In genomic region chr13:114320065-114320464, GRCh38 we compare ENCODE assay signal across 13 cellular contexts. TPM values are rescaled to one million over a fixed set of nuclear protein-coding genes. Genes with fewer than 3 reads are reported as not detected.
DNase-seq lines count a peak whose midpoint lies in the region; ATAC-seq and TF ChIP-seq lines count a peak whose summit lies in the region.
"Had no signal": no experiment of that assay in that cellular context is flagged by ENCODE, and none has a peak within 500 bp of the region (broad histone marks: within the 10 kb centered on the region; RNA-seq: fewer than 3 reads in every experiment).

No MANE protein-coding gene starts in this region.

- H3K4me1 Mint-ChIP-seq in CD4-positive, CD25-positive, alpha-beta regulatory T cell, result peaks cover 27 to 47% (median 40%) of the 10 kb centered on the region in 4 donors
- H3K4me1 Mint-ChIP-seq in brain, result peaks cover 57% of the 10 kb centered on the region

- H3K4me1 ChIP-seq in CD4-positive, CD25-positive, alpha-beta regulatory T cell (ENCODE audit: control insufficient read depth, insufficient read depth, low read length, poor library complexity, severe bottlenecking), result peaks cover 31% of the 10 kb centered on the region
- H3K4me1 ChIP-seq in Loucy (ENCODE audit: insufficient read depth, low read length, poor library complexity, severe bottlenecking) (peaks cover 50% of the 10 kb centered on the region), testis (peaks cover 4% of the 10 kb centered on the region)

- H3K4me2 ChIP-seq in Loucy (ENCODE audit: low read depth, low read length, poor library complexity, severe bottlenecking), result peak overlapping the region; percentile 92
- H3K4me2 ChIP-seq: BLaER1 had no signal

- ATAC-seq in CD4-positive, CD25-positive, alpha-beta regulatory T cell (ENCODE audit: low read depth in 2 of 2), result no peak
- peak; percentile 28 for ATAC-seq in left lobe of liver

- no peaks in the 10 kb centered on the region for H3K9me3 Mint-ChIP-seq in CD4-positive, CD25-positive, alpha-beta regulatory T cell
- H3K9me3 Mint-ChIP-seq in brain, result peaks cover 0 to 2% (median 0%) of the 10 kb centered on the region in 5 experiments

- intact Hi-C loops in testis (cut with DNase I; ENCODE audit: low total_unique reads), result no loop called here

- H3K27me3 Mint-ChIP-seq in CD4-positive, CD25-positive, alpha-beta regulatory T cell, result no peaks in the 10 kb centered on the region
- peaks cover 2% of the 10 kb centered on the region for H3K27me3 Mint-ChIP-seq in brain

- no peak overlapping the region for H3K4me3 ChIP-seq in CD4-positive, CD25-positive, alpha-beta regulatory T cell (ENCODE audit: low read depth, low read length)
- H3K4me3 ChIP-seq in Loucy (ENCODE audit: low read length, poor library complexity, severe bottlenecking), result peak overlapping the region; percentile 63
- H3K4me3 ChIP-seq in testis, result no peak overlapping the region
- H3K4me3 ChIP-seq: BLaER1 had no signal

- H3K9me2 ChIP-seq in Loucy (replicated peaks; ENCODE audit: low read depth, low read length), result no peaks in the 10 kb centered on the region

- no peak overlapping the region for H3K4me3 Mint-ChIP-seq in CD4-positive, CD25-positive, alpha-beta regulatory T cell
- H3K4me3 Mint-ChIP-seq in brain, result no peak overlapping the region

- peak overlapping the region; percentile 53 for H3K9ac ChIP-seq in Loucy (ENCODE audit: low read depth, low read length, poor library complexity, severe bottlenecking)
- H3K9ac ChIP-seq: BLaER1 had no signal

- peaks cover 87% of the 10 kb centered on the region for H3K79me2 ChIP-seq in Loucy (ENCODE audit: insufficient read depth, low read length)

- H3K36me3 ChIP-seq in CD4-positive, CD25-positive, alpha-beta regulatory T cell (ENCODE audit: control insufficient read depth, insufficient read depth, low read length), result peaks cover 48% of the 10 kb centered on the region
- peaks cover 39% of the 10 kb centered on the region for H3K36me3 ChIP-seq in Loucy (ENCODE audit: insufficient read depth, low read length)
- no peaks in the 10 kb centered on the region for H3K36me3 ChIP-seq in testis (ENCODE audit: low read depth, missing control alignments)

- peaks cover 43% of the 10 kb centered on the region for H3K36me3 Mint-ChIP-seq in CD4-positive, CD25-positive, alpha-beta regulatory T cell
- H3K36me3 Mint-ChIP-seq in brain, result peaks cover 79% of the 10 kb centered on the region

- H3F3A ChIP-seq in Loucy (ENCODE audit: low read depth), result no peaks in the 10 kb centered on the region

- no peak overlapping the region for H3K27ac ChIP-seq in CD4-positive, CD25-positive, alpha-beta regulatory T cell (ENCODE audit: insufficient read depth, low read length, poor library complexity, severe bottlenecking)
- H3K27ac ChIP-seq in testis, result no peak overlapping the region
- H3K27ac ChIP-seq: BLaER1 had no signal

- no peak for TF ChIP-seq CTCF in Loucy (conservative IDR thresholded peaks at IDR 0.05; ENCODE audit: low read length)
- TF ChIP-seq CTCF in brain (conservative IDR thresholded peaks at IDR 0.05), result no peak
- TF ChIP-seq CTCF in testis (IDR thresholded peaks at IDR 0.05), result no peak

- TF ChIP-seq POLR2A in testis (IDR thresholded peaks at IDR 0.05), result no peak

- no peaks in the 10 kb centered on the region for H3K27me3 ChIP-seq in CD4-positive, CD25-positive, alpha-beta regulatory T cell (ENCODE audit: control insufficient read depth, insufficient read depth, low read length)
- no peaks in the 10 kb centered on the region for H3K27me3 ChIP-seq in Loucy (ENCODE audit: insufficient read depth, low read length, poor library complexity, severe bottlenecking)
- no peaks in the 10 kb centered on the region for H3K27me3 ChIP-seq in testis
- H3K27me3 ChIP-seq: BLaER1 had no signal

- H2AFZ ChIP-seq in Loucy (ENCODE audit: low read length), result no peak overlapping the region

- peak overlapping the region; percentile 33 to 79 (median 64) for H3K27ac Mint-ChIP-seq in CD4-positive, CD25-positive, alpha-beta regulatory T cell
- peak overlapping the region in 4 of 5 experiments; percentile 10 to 64 (median 22) for H3K27ac Mint-ChIP-seq in brain

- peaks cover 60% of the 10 kb centered on the region for H4K20me1 ChIP-seq in Loucy (ENCODE audit: insufficient read depth, low read length, poor library complexity, severe bottlenecking)

- no peak for DNase-seq in CD4-positive, CD25-positive, alpha-beta regulatory T cell
- DNase-seq in left lobe of liver (ENCODE audit: low spot score) (no peak), testis (no peak), cortex of kidney (lab: John Stamatoyannopoulos, UW) (no peak), AG08395 (ENCODE audit: low spot score) (no peak), AG08396 (ENCODE audit: low spot score) (no peak)
- DNase-seq: activated CD4-positive, alpha-beta T cell treated with anti-CD3 and anti-CD28 coated beads for 1 hour; activated gamma-delta T cell treated with Interleukin-2 at 50 U/mL for 16 hours; stimulated activated CD4-positive, alpha-beta T cell treated with anti-CD3 and anti-CD28 coated beads, Interleukin-2, amount 100 ng/mL, for 24 hours; SW 1271 had no signal

- no peaks in the 10 kb centered on the region for H3K9me3 ChIP-seq in CD4-positive, CD25-positive, alpha-beta regulatory T cell (ENCODE audit: control insufficient read depth in 2 of 2, low read length in 2 of 2)
- H3K9me3 ChIP-seq in Loucy (ENCODE audit: insufficient read depth, low read depth, low read length) (no peaks in the 10 kb centered on the region), testis (no peaks in the 10 kb centered on the region)
- H3K9me3 ChIP-seq: BLaER1 had no signal

RNA-seq across cellular contexts. Expression of gene CHAMP1, which starts 5.8 kb away (rescaled TPM):
- total RNA-seq in CD4-positive, CD25-positive, alpha-beta regulatory T cell, result 12.9 TPM
- polyA plus RNA-seq in CD4-positive, CD25-positive, alpha-beta regulatory T cell, result 1 to 10 TPM; 7.8 to 9.6 (median 8.6) TPM
- 22.2 TPM for polyA plus RNA-seq in brain (ENCODE audit: insufficient read depth, low read depth, low replicate concordance)
- total RNA-seq in left lobe of liver, result 8.8 TPM
- 10 to 100 TPM; 19.2 to 21.7 TPM for total RNA-seq in testis
- 15.0 TPM for polyA plus RNA-seq in testis (ENCODE audit: insufficient read depth, low read depth, low replicate concordance)

RNA-seq across cellular contexts. Expression of gene UPF3A, which starts 38.7 kb away (rescaled TPM):
- total RNA-seq in CD4-positive, CD25-positive, alpha-beta regulatory T cell, result 50.0 TPM
- polyA plus RNA-seq in CD4-positive, CD25-positive, alpha-beta regulatory T cell, result 10 to 100 TPM; 14.5 to 30.7 (median 16.4) TPM
- polyA plus RNA-seq in brain (ENCODE audit: insufficient read depth, low read depth, low replicate concordance) (45.2 TPM), testis (ENCODE audit: insufficient read depth, low read depth, low replicate concordance) (96.7 TPM)
- total RNA-seq in left lobe of liver (22.0 TPM), testis (100 to 1,000 TPM in 1 of 2 donors, 10 to 100 TPM in 1; 88.0 to 112 TPM)
